In the genomic region with DNA sequence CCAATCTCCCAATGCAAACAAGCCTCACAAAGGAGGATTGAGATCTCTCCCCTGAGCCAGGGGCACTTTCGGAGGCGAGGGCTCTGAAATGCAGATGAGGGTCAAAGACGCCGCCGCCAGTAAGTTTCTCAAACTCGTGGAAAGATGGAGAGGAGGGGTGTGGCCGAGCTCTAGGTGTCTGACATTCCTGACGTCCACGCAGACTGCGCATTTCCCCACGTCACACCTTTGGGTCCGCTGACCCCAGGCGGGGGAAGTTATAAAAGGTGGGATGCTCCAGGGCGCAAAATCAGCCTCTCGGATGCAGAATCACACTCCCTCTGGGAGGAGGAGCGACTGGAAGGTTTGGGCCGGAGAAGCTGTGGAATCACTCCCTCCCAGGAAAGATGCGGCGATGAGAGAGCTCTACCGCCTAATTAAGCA, we compare ENCODE assay signal across 9 cellular contexts. TPM values are rescaled to one million over a fixed set of nuclear protein-coding genes. Genes with fewer than 3 reads are reported as not detected.
A peak's percentile ranks its signal among the peaks of the same experiment; 100 is the strongest.
DNase-seq lines count a peak whose midpoint lies in the region; ATAC-seq and TF ChIP-seq lines count a peak whose summit lies in the region.
"Had no signal": no experiment of that assay in that cellular context is flagged by ENCODE, and none has a peak within 500 bp of the region (broad histone marks: within the 10 kb centered on the region; RNA-seq: fewer than 3 reads in every experiment).

No MANE protein-coding gene starts in this region.

- peaks cover 74% of the 10 kb centered on the region for H3K27me3 Mint-ChIP-seq in IgD-negative memory B cell
- H3K27me3 Mint-ChIP-seq in central memory CD8-positive, alpha-beta T cell, result peaks cover 94% of the 10 kb centered on the region
- peaks cover 25% of the 10 kb centered on the region for H3K27me3 Mint-ChIP-seq in nephron progenitor cell (ENCODE audit: low read depth, poor library complexity)

- no peak for ATAC-seq in central memory CD8-positive, alpha-beta T cell (replicated peaks; ENCODE audit: extremely low read depth, poor library complexity, severe bottlenecking)

- no peak for DNase-seq in BE2C
- DNase-seq in central memory CD8-positive, alpha-beta T cell (ENCODE audit: low spot score in 2 of 2), result no peak
- DNase-seq in nephron progenitor cell, result peak; percentile 34
- DNase-seq in mesenteric fat pad (ENCODE audit: low spot score), result no peak
- no peak for DNase-seq in D341Med (ENCODE audit: low spot score)
- no peak for DNase-seq in stimulated activated CD4-positive, alpha-beta T cell treated with anti-CD3 and anti-CD28 coated beads, Interleukin-12 subunit alpha, Interleukin-12 subunit beta, amount 100 ng/mL, for 4 hours
- DNase-seq in activated naive CD4-positive, alpha-beta T cell treated with Interleukin-2 at 50 U/mL for 16 hours, result no peak

- no peak for TF ChIP-seq CTCF in BE2C (IDR thresholded peaks at IDR 0.05; ENCODE audit: low read depth, low read length)
- TF ChIP-seq CTCF in nephron progenitor cell (IDR thresholded peaks at IDR 0.05), result no peak

- no peaks in the 10 kb centered on the region for H3K36me3 ChIP-seq in BE2C
- H3K36me3 ChIP-seq: neutrophil had no signal

- H3K27ac Mint-ChIP-seq in IgD-negative memory B cell, result peak overlapping the region in 1 of 3 donors; percentile 34
- H3K27ac Mint-ChIP-seq in central memory CD8-positive, alpha-beta T cell (ENCODE audit: low read depth), result peak overlapping the region; percentile 59
- H3K27ac Mint-ChIP-seq in nephron progenitor cell, result peak overlapping the region; percentile 97

- H3K4me3 ChIP-seq in BE2C (ENCODE audit: low read depth, low read length), result peak overlapping the region; percentile 39

- H3K9me3 Mint-ChIP-seq in IgD-negative memory B cell, result peaks cover 0 to 2% (median 0%) of the 10 kb centered on the region in 3 donors
- H3K9me3 Mint-ChIP-seq in central memory CD8-positive, alpha-beta T cell, result no peaks in the 10 kb centered on the region
- no peaks in the 10 kb centered on the region for H3K9me3 Mint-ChIP-seq in nephron progenitor cell

- H3K36me3 Mint-ChIP-seq in IgD-negative memory B cell (peaks cover 1% of the 10 kb centered on the region), nephron progenitor cell (ENCODE audit: low read depth) (peaks cover 34% of the 10 kb centered on the region)
- peaks cover 3% of the 10 kb centered on the region for H3K36me3 Mint-ChIP-seq in central memory CD8-positive, alpha-beta T cell (ENCODE audit: insufficient read depth)

- H3K4me1 ChIP-seq in BE2C, result no peaks in the 10 kb centered on the region

- H3K27me3 ChIP-seq in BE2C, result peaks cover 96% of the 10 kb centered on the region

- peak overlapping the region; percentile 63 to 94 (median 84) for H3K4me3 Mint-ChIP-seq in IgD-negative memory B cell
- peak overlapping the region; percentile 73 for H3K4me3 Mint-ChIP-seq in central memory CD8-positive, alpha-beta T cell
- H3K4me3 Mint-ChIP-seq in nephron progenitor cell, result peak overlapping the region; percentile 93

- H3K4me1 Mint-ChIP-seq in IgD-negative memory B cell (peaks cover 16 to 27% (median 19%) of the 10 kb centered on the region in 3 donors), nephron progenitor cell (peaks cover 75% of the 10 kb centered on the region)
- peaks cover 34% of the 10 kb centered on the region for H3K4me1 Mint-ChIP-seq in central memory CD8-positive, alpha-beta T cell

- H3K9me3 ChIP-seq in BE2C, result no peaks in the 10 kb centered on the region
- H3K9me3 ChIP-seq: neutrophil had no signal

RNA-seq across cellular contexts. Expression of a gene that starts 2.1 kb away (rescaled TPM):
- polyA plus RNA-seq in BE2C (2012; ENCODE audit: insufficient read depth, insufficient read length, low read depth), result not detected
- not detected for polyA plus RNA-seq in IgD-negative memory B cell
- not detected for total RNA-seq in mesenteric fat pad

RNA-seq across cellular contexts. Expression of a gene that starts 38.8 kb away (rescaled TPM):
- 57.5 TPM for polyA plus RNA-seq in BE2C (2012; ENCODE audit: insufficient read depth, insufficient read length, low read depth)
- 41.4 TPM for polyA plus RNA-seq in IgD-negative memory B cell
- 34.5 TPM for total RNA-seq in mesenteric fat pad
